ENCODE assay signal across 2 cellular contexts in genomic region chr21:38325216-38325615, GRCh38.
TF ChIP-seq lines count a peak whose summit lies in the region.

No MANE protein-coding gene starts in this region.

TF ChIP-seq in A549, 52 proteins besides CTCF, POLR2A, EP300 and RAD21:
- TF ChIP-seq CBX2 (IDR thresholded peaks at IDR 0.05; ENCODE audit: borderline replicate concordance, low read depth) (no peak), RCOR1 (IDR thresholded peaks at IDR 0.05; ENCODE audit: low read depth, low read length) (no peak), MAX (IDR thresholded peaks at IDR 0.05) (no peak), ESRRA (IDR thresholded peaks at IDR 0.05; ENCODE audit: borderline replicate concordance, low read length) (no peak), SREBF2 (IDR thresholded peaks at IDR 0.05) (no peak), TP53 (CRISPR knock-in tag; IDR thresholded peaks at IDR 0.05) (no peak), HOXB5 (CRISPR knock-in tag; IDR thresholded peaks at IDR 0.05) (no peak), CHD2 (IDR thresholded peaks at IDR 0.05; ENCODE audit: low read length, partially characterized antibody) (no peak), POLR2AphosphoS2 (conservative IDR thresholded peaks at IDR 0.05; ENCODE audit: low read length) (no peak)

TF ChIP-seq in IMR-90, 13 proteins besides CTCF, POLR2A, EP300 and RAD21:
- no peak for TF ChIP-seq NFE2L2 (IDR thresholded peaks at IDR 0.05; ENCODE audit: low read depth, low read length)
- TF ChIP-seq CEBPB (IDR thresholded peaks at IDR 0.05; ENCODE audit: low read depth, low read length): no peak
- TF ChIP-seq MXI1 (IDR thresholded peaks at IDR 0.05; ENCODE audit: borderline replicate concordance, low read depth, low read length): no peak
- no peak for TF ChIP-seq ELK1 (IDR thresholded peaks at IDR 0.05; ENCODE audit: borderline replicate concordance, low read depth, low read length)
- no peak for TF ChIP-seq RFX5 (IDR thresholded peaks at IDR 0.05; ENCODE audit: low read depth, low read length)
- no peak for TF ChIP-seq MAZ (IDR thresholded peaks at IDR 0.05; ENCODE audit: borderline replicate concordance, low read depth, low read length)
- no peak for TF ChIP-seq SMC3 (IDR thresholded peaks at IDR 0.05; ENCODE audit: low read depth, low read length)
- no peak for TF ChIP-seq RCOR1 (IDR thresholded peaks at IDR 0.05; ENCODE audit: insufficient replicate concordance, low read length)
- no peak for TF ChIP-seq MAFK (IDR thresholded peaks at IDR 0.05; ENCODE audit: low read depth, low read length)
- TF ChIP-seq CHD1 (IDR thresholded peaks at IDR 0.05; ENCODE audit: low read depth, low read length): no peak
- no peak for TF ChIP-seq USF2 (IDR thresholded peaks at IDR 0.05; ENCODE audit: low read depth, low read length)
- no peak for TF ChIP-seq FOS (IDR thresholded peaks at IDR 0.05; ENCODE audit: low read depth, low read length)
- TF ChIP-seq BHLHE40 (IDR thresholded peaks at IDR 0.05; ENCODE audit: low read depth, low read length): no peak
TF ChIP-seq in IMR-90: peak in this region for 0.
